8 cellular contexts compared by ENCODE assay signal in genomic region chr17:49676276-49676868, GRCh38. TPM values are rescaled to one million over a fixed set of nuclear protein-coding genes. Genes with fewer than 3 reads are reported as not detected.
A peak's percentile ranks its signal among the peaks of the same experiment; 100 is the strongest.
DNase-seq lines count a peak whose midpoint lies in the region; ATAC-seq and TF ChIP-seq lines count a peak whose summit lies in the region.

No MANE protein-coding gene starts in this region.

- ATAC-seq in GM21825 (IDR thresholded peaks at IDR 0.05; ENCODE audit: unreplicated experiment) (peak; percentile 60), left lung (peak; percentile 2)

- in situ Hi-C loops in transverse colon (cut with MboI; ENCODE audit: low pct_ligation_motif_present in 1 of 4, low pct_unique_long_range_greater_than_20kb in 1 of 4, low sequenced_read_pairs in 3 of 4) = no loop called here

- H3K27me3 ChIP-seq in MG63 = no peaks in the 10 kb centered on the region
- no peaks in the 10 kb centered on the region for H3K27me3 ChIP-seq in left lung
- H3K27me3 ChIP-seq in transverse colon = no peaks in the 10 kb centered on the region

- peak overlapping the region; percentile 15 for H3K27ac ChIP-seq in angular gyrus (ENCODE audit: low read depth, low read length)
- peak overlapping the region; percentile 97 to 98 for H3K27ac ChIP-seq in left lung
- peak overlapping the region; percentile 92 to 97 (median 94) for H3K27ac ChIP-seq in transverse colon

- peak overlapping the region; percentile 82 for H3K4me3 ChIP-seq in MG63
- H3K4me3 ChIP-seq in left lung = peak overlapping the region; percentile 58 to 69
- H3K4me3 ChIP-seq in transverse colon = peak overlapping the region in 3 of 4 donors; percentile 45 to 66 (median 66)

- H3K4me1 ChIP-seq in left lung (peaks cover 13 to 62% of the 10 kb centered on the region in 2 donors), transverse colon (peaks cover 16 to 57% (median 39%) of the 10 kb centered on the region in 4 donors)

- H3K36me3 ChIP-seq in MG63 (peaks cover 23% of the 10 kb centered on the region), left lung (peaks cover 0 to 10% of the 10 kb centered on the region in 2 donors), transverse colon (no peaks in the 10 kb centered on the region)

- H3K4me3 Mint-ChIP-seq in activated CD4-positive, alpha-beta T cell treated with anti-CD3 and anti-CD28 coated beads, Interleukin-2, amount 10 ng/mL, durations not matched to agents 24 days and 14 days = peak overlapping the region; percentile 95

- H3K27me3 Mint-ChIP-seq in activated CD4-positive, alpha-beta T cell treated with anti-CD3 and anti-CD28 coated beads, Interleukin-2, amount 10 ng/mL, durations not matched to agents 24 days and 14 days = peaks cover 4% of the 10 kb centered on the region

- TF ChIP-seq POLR2A in transverse colon (IDR thresholded peaks at IDR 0.05) = no peak

- TF ChIP-seq CTCF in left lung (IDR thresholded peaks at IDR 0.05) (no peak), transverse colon (IDR thresholded peaks at IDR 0.05) (no peak)

- H3K9me3 Mint-ChIP-seq in activated CD4-positive, alpha-beta T cell treated with anti-CD3 and anti-CD28 coated beads, Interleukin-2, amount 10 ng/mL, durations not matched to agents 24 days and 14 days = peaks cover 6% of the 10 kb centered on the region

- 26 to 30% methylated on average over 5 of the region's 5 CpGs for WGBS in transverse colon (ENCODE audit: low coverage in 1 of 2), 2 donors

- peaks cover 46% of the 10 kb centered on the region for H3K4me1 Mint-ChIP-seq in activated CD4-positive, alpha-beta T cell treated with anti-CD3 and anti-CD28 coated beads, Interleukin-2, amount 10 ng/mL, durations not matched to agents 24 days and 14 days

- H3K36me3 Mint-ChIP-seq in activated CD4-positive, alpha-beta T cell treated with anti-CD3 and anti-CD28 coated beads, Interleukin-2, amount 10 ng/mL, durations not matched to agents 24 days and 14 days (ENCODE audit: low read depth) = peaks cover 24% of the 10 kb centered on the region

- peak overlapping the region; percentile 99 for H3K27ac Mint-ChIP-seq in activated CD4-positive, alpha-beta T cell treated with anti-CD3 and anti-CD28 coated beads, Interleukin-2, amount 10 ng/mL, durations not matched to agents 24 days and 14 days

- intact Hi-C loops in activated CD4-positive, alpha-beta T cell treated with anti-CD3 and anti-CD28 coated beads, Interleukin-2, amount 10 ng/mL, durations not matched to agents 24 days and 14 days (cut with micrococcal nuclease) = loop anchor here (2.0 to 5.0 kb wide), 3 partner anchors 30 to 1191 kb away; partner anchors contain the start of gene TOB1
- intact Hi-C loops in left lung (cut with DNase I) = no loop called here
- intact Hi-C loops in transverse colon (cut with DNase I; ENCODE audit: low total_unique reads) = no loop called here

- DNase-seq in activated CD4-positive, alpha-beta T cell treated with anti-CD3 and anti-CD28 coated beads, Interleukin-2, amount 10 ng/mL, durations not matched to agents 24 days and 14 days = peak; percentile 86
- no peak for DNase-seq in activated CD4-positive, alpha-beta T cell treated with anti-CD3 and anti-CD28 coated beads, Interleukin-2, amount 50 U/mL, for 4 hours
- DNase-seq in MG63 (no peak), left lung (no peak), transverse colon (peak; percentile 14), NCI-H2081 (lab: John Stamatoyannopoulos, UW) (no peak)

- no peak for TF ChIP-seq EP300 in transverse colon (IDR thresholded peaks at IDR 0.05; ENCODE audit: low read depth)

- H3K9me3 ChIP-seq in MG63 (peaks cover 4% of the 10 kb centered on the region), left lung (no peaks in the 10 kb centered on the region), transverse colon (no peaks in the 10 kb centered on the region)

RNA-seq across cellular contexts. Expression of gene SPOP, which starts 1.5 kb away (rescaled TPM):
- total RNA-seq in activated CD4-positive, alpha-beta T cell treated with anti-CD3 and anti-CD28 coated beads, Interleukin-2, amount 10 ng/mL, durations not matched to agents 24 days and 14 days = 56.0 and 61.4 TPM in 2 replicates
- total RNA-seq in MG63 (2014; rRNA removed; shearing (Covaris generic); ENCODE audit: low replicate concordance) = 84.1 and 126 TPM in 2 replicates
- total RNA-seq in left lung (10 to 100 TPM; 79.5 to 89.6 TPM), transverse colon (100 to 1,000 TPM in 1 of 4 donors, 10 to 100 TPM in 3; 75.6 to 352 (median 95.3) TPM)

RNA-seq across cellular contexts. Expression of gene SLC35B1, which starts 31.4 kb away (rescaled TPM):
- total RNA-seq in activated CD4-positive, alpha-beta T cell treated with anti-CD3 and anti-CD28 coated beads, Interleukin-2, amount 10 ng/mL, durations not matched to agents 24 days and 14 days = 78.9 and 79.5 TPM in 2 replicates
- total RNA-seq in MG63 (2014; rRNA removed; shearing (Covaris generic); ENCODE audit: low replicate concordance) = 76.6 and 87.1 TPM in 2 replicates
- 10 to 100 TPM; 48.8 to 74.9 TPM for total RNA-seq in left lung
- 10 to 100 TPM; 23.5 to 73.3 (median 56.2) TPM for total RNA-seq in transverse colon

Comparison
In these comparisons a context has a peak if more than half of its experiments do, and no peak if none do; other contexts are left out.
1. DNase-seq: peak in activated CD4-positive, alpha-beta T cell treated with anti-CD3 and anti-CD28 coated beads, Interleukin-2, amount 10 ng/mL, durations not matched to agents 24 days and 14 days (single experiment) and transverse colon (single experiment); none in activated CD4-positive, alpha-beta T cell treated with anti-CD3 and anti-CD28 coated beads, Interleukin-2, amount 50 U/mL, for 4 hours (0 of 2), MG63 (single experiment), left lung (0 of 2) and NCI-H2081 (0 of 2).
2. H3K27ac ChIP-seq: peak in every context shown above with its lines; median percentile 98 in left lung; 94 in transverse colon; 15 in angular gyrus.
3. Peak in every context shown above with its lines, with median percentiles within 50 percentile points of each other: H3K4me3 ChIP-seq.